11 cellular contexts compared by ENCODE assay signal in the genomic region with DNA sequence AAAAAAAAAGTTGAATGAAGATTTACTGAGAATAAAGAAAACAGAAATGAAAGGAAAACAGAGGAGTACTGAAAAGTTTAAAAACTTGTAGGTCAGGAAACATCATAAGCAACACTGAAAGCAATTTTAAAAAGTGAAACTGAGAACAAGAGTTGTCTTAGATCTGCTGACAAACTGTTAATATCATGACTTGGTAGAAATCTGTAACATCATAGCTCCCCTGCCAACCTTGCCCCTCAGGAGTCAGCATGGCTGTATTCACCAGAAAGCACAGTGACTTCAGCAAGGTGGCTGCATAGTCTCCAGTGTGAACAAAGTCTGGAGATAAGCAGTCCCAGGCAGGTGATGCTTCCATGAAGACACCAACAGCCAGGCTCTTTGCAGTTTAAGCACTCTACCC. TPM values are rescaled to one million over a fixed set of nuclear protein-coding genes. Genes with fewer than 3 reads are reported as not detected.
DNase-seq lines count a peak whose midpoint lies in the region; ATAC-seq and TF ChIP-seq lines count a peak whose summit lies in the region.
"Had no signal": no experiment of that assay in that cellular context is flagged by ENCODE, and none has a peak within 500 bp of the region (broad histone marks: within the 10 kb centered on the region; RNA-seq: fewer than 3 reads in every experiment).

No MANE protein-coding gene starts in this region.

- H3K4me1 ChIP-seq in MM.1S (ENCODE audit: low read length): peaks cover 50% of the 10 kb centered on the region

- H3K4me2 ChIP-seq in MM.1S (ENCODE audit: low read depth, low read length): peak overlapping the region; percentile 68
- H3K4me2 ChIP-seq: PC-9 had no signal

- peak overlapping the region; percentile 44 for H3K4me3 ChIP-seq in MM.1S (ENCODE audit: low read length)
- H3K4me3 ChIP-seq: K562, PC-9 had no signal

- no peaks in the 10 kb centered on the region for H3K36me3 ChIP-seq in MM.1S (replicated peaks; ENCODE audit: insufficient read depth, low read length)

- no peaks in the 10 kb centered on the region for H3K9me2 ChIP-seq in MM.1S (replicated peaks; ENCODE audit: insufficient read depth, low read length)

- no peaks in the 10 kb centered on the region for H3K9me3 ChIP-seq in MM.1S (replicated peaks; ENCODE audit: insufficient read depth, low read length)

- 0 out of 2 replicates have a peak, but pooled peaks cover 5% of the 10 kb centered on the region for H4K20me1 ChIP-seq in MM.1S (ENCODE audit: insufficient read depth, low read length)

- intact Hi-C loops in head of caudate nucleus (cut with DNase I): no loop called here

- H3K27me3 ChIP-seq in MM.1S (replicated peaks; ENCODE audit: insufficient read depth, low read length): no peaks in the 10 kb centered on the region

- peak; percentile 72 for ATAC-seq in HG02759 (IDR thresholded peaks at IDR 0.05; ENCODE audit: unreplicated experiment)
- ATAC-seq: K562 had no signal

- no peak for TF ChIP-seq CTCF in MM.1S (IDR thresholded peaks at IDR 0.05; ENCODE audit: low read length)

- no peak overlapping the region for H2AFZ ChIP-seq in MM.1S (ENCODE audit: low read length)
- H2AFZ ChIP-seq: PC-9 had no signal

- H3F3A ChIP-seq in MM.1S (ENCODE audit: insufficient read depth, low read length): peaks cover 21% of the 10 kb centered on the region

- H3K9ac ChIP-seq in MM.1S (ENCODE audit: low read length): peak overlapping the region; percentile 26; the same call in 1 of the 2 replicates

- peaks cover 96% of the 10 kb centered on the region for H3K79me2 ChIP-seq in MM.1S (ENCODE audit: low read length)

- DNase-seq in stimulated activated CD4-positive, alpha-beta T cell treated with anti-CD3 and anti-CD28 coated beads, Interleukin-4, amount 100 ng/mL, for 1 hour: peak; percentile 8
- no peak for DNase-seq in stimulated activated CD4-positive, alpha-beta T cell treated with anti-CD3 and anti-CD28 coated beads, Interleukin-2, amount 100 ng/mL, for 48 hours
- DNase-seq in MM.1S (peak; percentile 85), head of caudate nucleus (no peak), LoVo (ENCODE audit: low spot score) (no peak), mesenteric fat pad (ENCODE audit: low spot score) (no peak)
- DNase-seq in stimulated activated naive CD4-positive, alpha-beta T cell (lab: John Stamatoyannopoulos, UW): no peak
- DNase-seq: hypothalamus, PC-9 had no signal

- peak overlapping the region; percentile 76 for H3K27ac ChIP-seq in MM.1S (ENCODE audit: low read length)
- H3K27ac ChIP-seq: PC-9 had no signal

RNA-seq across cellular contexts. Expression of a gene that starts 5.3 kb away (rescaled TPM):
- total RNA-seq in mesenteric fat pad: 71.8 TPM

RNA-seq across cellular contexts. Expression of a gene that starts 29.8 kb away (rescaled TPM):
- 13.7 TPM for total RNA-seq in mesenteric fat pad

RNA-seq across cellular contexts. Expression of a gene that starts 29.8 kb away (rescaled TPM):
- 0.61 TPM for total RNA-seq in mesenteric fat pad
- total RNA-seq: K562 had no signal

Comparison
In these comparisons a context has a peak if more than half of its experiments do, and no peak if none do; other contexts are left out.
1. DNase-seq: peak in stimulated activated CD4-positive, alpha-beta T cell treated with anti-CD3 and anti-CD28 coated beads, Interleukin-4, amount 100 ng/mL, for 1 hour (single experiment) and MM.1S (single experiment); none in stimulated activated CD4-positive, alpha-beta T cell treated with anti-CD3 and anti-CD28 coated beads, Interleukin-2, amount 100 ng/mL, for 48 hours (0 of 2), head of caudate nucleus (0 of 42), stimulated activated naive CD4-positive, alpha-beta T cell (0 of 6), LoVo (single experiment) and mesenteric fat pad (single experiment).